In genomic region chrX:40303256-40304077, GRCh38 we compare ENCODE assay signal across 1 cellular context.
TF ChIP-seq lines count a peak whose summit lies in the region.

No MANE protein-coding gene starts in this region.

TF ChIP-seq in SK-N-SH treated with all-trans-retinoic acid at 6 μM for 48 hours, 23 proteins besides CTCF, POLR2A, EP300 and RAD21 (continued from another document):
- TF ChIP-seq TSHZ2 (CRISPR knock-in tag; IDR thresholded peaks at IDR 0.05), result no peak
